13 cellular contexts compared by ENCODE assay signal in the genomic region with DNA sequence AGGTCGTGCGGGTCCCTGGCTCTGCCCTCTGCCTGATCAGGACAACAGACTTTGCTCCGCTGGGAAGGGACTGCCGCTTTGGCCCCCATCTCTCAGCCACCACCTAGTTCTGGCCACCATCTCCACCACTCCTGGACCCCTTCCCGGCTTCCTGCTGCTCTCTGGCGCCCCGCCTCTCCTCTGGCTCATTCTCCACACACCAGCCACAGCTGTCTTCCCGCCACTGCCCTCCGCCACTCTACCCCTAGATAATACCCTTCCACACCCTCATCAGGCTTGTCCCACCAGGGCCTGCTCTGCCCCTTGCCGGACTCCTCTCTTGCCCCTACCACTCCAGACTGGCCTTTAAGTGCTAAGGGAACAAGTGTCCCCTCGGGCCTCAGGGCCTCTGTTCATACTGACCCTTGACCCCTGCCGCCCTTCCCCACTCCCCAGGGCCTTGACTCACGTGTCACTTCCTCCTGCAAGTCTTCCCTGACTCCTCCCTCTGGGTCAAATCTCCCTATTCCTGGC. TPM values are rescaled to one million over a fixed set of nuclear protein-coding genes. Genes with fewer than 3 reads are reported as not detected.
DNase-seq lines count a peak whose midpoint lies in the region; ATAC-seq and TF ChIP-seq lines count a peak whose summit lies in the region.
"Had no signal": no experiment of that assay in that cellular context is flagged by ENCODE, and none has a peak within 500 bp of the region (broad histone marks: within the 10 kb centered on the region; RNA-seq: fewer than 3 reads in every experiment).

No MANE protein-coding gene starts in this region.

- DNase-seq in SK-N-DZ (ENCODE audit: low spot score) = peak; percentile 61
- DNase-seq in glutamatergic neuron = peak; percentile 83
- DNase-seq in posterior vena cava (ENCODE audit: low spot score) = peak; percentile 91
- DNase-seq in left lobe of liver (ENCODE audit: low spot score) = no peak
- no peak for DNase-seq in endothelial cell (ENCODE audit: low spot score)
- DNase-seq: activated CD4-positive, alpha-beta T cell treated with anti-CD3 and anti-CD28 coated beads for 48 hours; activated naive CD8-positive, alpha-beta T cell treated with anti-CD3 and anti-CD28 coated beads, Interleukin-2, amount 10 ng/mL, durations not matched to agents 7 days and 5 days; NCI-H2171 treated with DMSO at 0.1 percent for 48 hours; spleen had no signal

- TF ChIP-seq CTCF in glutamatergic neuron (IDR thresholded peaks at IDR 0.05; ENCODE audit: partially characterized antibody, unreplicated experiment) (no peak), endothelial cell (IDR thresholded peaks at IDR 0.05; ENCODE audit: unreplicated experiment) (no peak)

- H3K36me3 ChIP-seq in BLaER1 = no peaks in the 10 kb centered on the region
- H3K36me3 ChIP-seq: spleen had no signal

- peaks cover 41% of the 10 kb centered on the region for H3K4me1 Mint-ChIP-seq in glutamatergic neuron (ENCODE audit: low read depth, unreplicated experiment)
- H3K4me1 Mint-ChIP-seq in endothelial cell (ENCODE audit: unreplicated experiment) = peaks cover 33% of the 10 kb centered on the region

- H3K27ac ChIP-seq in BLaER1 = peak overlapping the region; percentile 93
- H3K27ac ChIP-seq: spleen had no signal

- H3K4me3 ChIP-seq in BLaER1 = no peak overlapping the region
- H3K4me3 ChIP-seq: spleen had no signal

- peak overlapping the region; percentile 45 for H3K4me3 Mint-ChIP-seq in glutamatergic neuron (ENCODE audit: unreplicated experiment)
- H3K4me3 Mint-ChIP-seq in endothelial cell (ENCODE audit: unreplicated experiment) = no peak overlapping the region
- H3K4me3 Mint-ChIP-seq: activated naive CD8-positive, alpha-beta T cell treated with anti-CD3 and anti-CD28 coated beads, Interleukin-2, amount 10 ng/mL, durations not matched to agents 7 days and 5 days had no signal

- peaks cover 79% of the 10 kb centered on the region for H3K4me1 ChIP-seq in BLaER1

- H3K9me3 Mint-ChIP-seq in glutamatergic neuron (ENCODE audit: unreplicated experiment) (peaks cover 16% of the 10 kb centered on the region), endothelial cell (ENCODE audit: unreplicated experiment) (no peaks in the 10 kb centered on the region)
- H3K9me3 Mint-ChIP-seq: activated naive CD8-positive, alpha-beta T cell treated with anti-CD3 and anti-CD28 coated beads, Interleukin-2, amount 10 ng/mL, durations not matched to agents 7 days and 5 days had no signal

- no peaks in the 10 kb centered on the region for H3K9me3 ChIP-seq in BLaER1
- H3K9me3 ChIP-seq: spleen had no signal

- H3K27me3 Mint-ChIP-seq in glutamatergic neuron (ENCODE audit: unreplicated experiment) (peaks cover 22% of the 10 kb centered on the region), endothelial cell (ENCODE audit: unreplicated experiment) (peaks cover 30% of the 10 kb centered on the region)

- ATAC-seq in GM21367 (IDR thresholded peaks at IDR 0.05; ENCODE audit: unreplicated experiment) = no peak
- no peak for ATAC-seq in GM19395 (IDR thresholded peaks at IDR 0.05; ENCODE audit: unreplicated experiment)
- ATAC-seq in left lobe of liver = no peak

- H3K4me2 ChIP-seq in BLaER1 = peak overlapping the region; percentile 100

- H3K36me3 Mint-ChIP-seq in glutamatergic neuron (ENCODE audit: unreplicated experiment) (no peaks in the 10 kb centered on the region), endothelial cell (ENCODE audit: low read depth, unreplicated experiment) (peaks cover 10% of the 10 kb centered on the region)
- H3K36me3 Mint-ChIP-seq: activated naive CD8-positive, alpha-beta T cell treated with anti-CD3 and anti-CD28 coated beads, Interleukin-2, amount 10 ng/mL, durations not matched to agents 7 days and 5 days had no signal

- intact Hi-C loops in posterior vena cava (cut with DNase I) = loop anchor here (2.0 to 5.0 kb wide), 2 partner anchors 53 to 54 kb away; no protein-coding TSS in a partner anchor

- H3K27ac Mint-ChIP-seq in glutamatergic neuron (ENCODE audit: unreplicated experiment) (peak overlapping the region; percentile 48), endothelial cell (ENCODE audit: unreplicated experiment) (no peak overlapping the region)

- H3K27me3 ChIP-seq in BLaER1 = no peaks in the 10 kb centered on the region

- no peaks in the 10 kb centered on the region for H4K20me1 ChIP-seq in BLaER1

- H3K9ac ChIP-seq in BLaER1 = no peak overlapping the region; the same call in 1 of the 2 replicates

RNA-seq across cellular contexts. Expression of a gene that starts 3.0 kb away (rescaled TPM):
- polyA plus RNA-seq in SK-N-DZ (2014; cell fraction: cytosol; rRNA removed) = not detected in 2 replicates
- 0.12 TPM in 1 of 2 replicates, not detected in the other for polyA plus RNA-seq in SK-N-DZ (2014; cell fraction: nucleus; rRNA removed)
- not detected for total RNA-seq in glutamatergic neuron (ENCODE audit: unreplicated experiment)
- under 1 TPM in 1 of 2 donors, not detected in 1; 0.28 TPM for total RNA-seq in posterior vena cava
- 0.15 TPM for total RNA-seq in left lobe of liver
- total RNA-seq in endothelial cell (ENCODE audit: unreplicated experiment) = 0.59 TPM
- total RNA-seq: activated naive CD8-positive, alpha-beta T cell treated with anti-CD3 and anti-CD28 coated beads, Interleukin-2, amount 10 ng/mL, durations not matched to agents 7 days and 5 days; lung microvascular endothelial cell had no signal

RNA-seq across cellular contexts. Expression of a gene that starts 8.0 kb away (rescaled TPM):
- polyA plus RNA-seq in SK-N-DZ (2014; cell fraction: cytosol; rRNA removed) = 9.7 and 10.5 TPM in 2 replicates
- polyA plus RNA-seq in SK-N-DZ (2014; cell fraction: nucleus; rRNA removed) = 13.0 and 23.0 TPM in 2 replicates
- total RNA-seq in glutamatergic neuron (ENCODE audit: unreplicated experiment) (2.9 TPM), posterior vena cava (100 to 1,000 TPM; 251 to 394 TPM), left lobe of liver (12.8 TPM), endothelial cell (ENCODE audit: unreplicated experiment) (23.7 TPM)

RNA-seq across cellular contexts. Expression of a gene that starts 26.3 kb away (rescaled TPM):
- polyA plus RNA-seq in SK-N-DZ (2014; cell fraction: cytosol; rRNA removed) = not detected in 2 replicates
- polyA plus RNA-seq in SK-N-DZ (2014; cell fraction: nucleus; rRNA removed) = not detected in 2 replicates
- total RNA-seq in glutamatergic neuron (ENCODE audit: unreplicated experiment) (not detected), posterior vena cava (under 1 TPM; 0.14 to 0.19 TPM), left lobe of liver (not detected), endothelial cell (ENCODE audit: unreplicated experiment) (not detected)
- total RNA-seq: activated naive CD8-positive, alpha-beta T cell treated with anti-CD3 and anti-CD28 coated beads, Interleukin-2, amount 10 ng/mL, durations not matched to agents 7 days and 5 days; lung microvascular endothelial cell; spleen had no signal

Comparison
In these comparisons a context has a peak if more than half of its experiments do, and no peak if none do; other contexts are left out.
1. DNase-seq: peak in SK-N-DZ (single experiment), glutamatergic neuron (single experiment) and posterior vena cava (single experiment); none in left lobe of liver (single experiment) and endothelial cell (single experiment).
2. RNA of a gene that starts 8.0 kb away (total RNA-seq): 251 to 394 TPM in posterior vena cava; 23.7 TPM in endothelial cell (single experiment), 12.8 TPM in left lobe of liver (single experiment) and 2.9 TPM in glutamatergic neuron (single experiment); every median in the first group is over 10 times any median in the second.